In the genomic region with DNA sequence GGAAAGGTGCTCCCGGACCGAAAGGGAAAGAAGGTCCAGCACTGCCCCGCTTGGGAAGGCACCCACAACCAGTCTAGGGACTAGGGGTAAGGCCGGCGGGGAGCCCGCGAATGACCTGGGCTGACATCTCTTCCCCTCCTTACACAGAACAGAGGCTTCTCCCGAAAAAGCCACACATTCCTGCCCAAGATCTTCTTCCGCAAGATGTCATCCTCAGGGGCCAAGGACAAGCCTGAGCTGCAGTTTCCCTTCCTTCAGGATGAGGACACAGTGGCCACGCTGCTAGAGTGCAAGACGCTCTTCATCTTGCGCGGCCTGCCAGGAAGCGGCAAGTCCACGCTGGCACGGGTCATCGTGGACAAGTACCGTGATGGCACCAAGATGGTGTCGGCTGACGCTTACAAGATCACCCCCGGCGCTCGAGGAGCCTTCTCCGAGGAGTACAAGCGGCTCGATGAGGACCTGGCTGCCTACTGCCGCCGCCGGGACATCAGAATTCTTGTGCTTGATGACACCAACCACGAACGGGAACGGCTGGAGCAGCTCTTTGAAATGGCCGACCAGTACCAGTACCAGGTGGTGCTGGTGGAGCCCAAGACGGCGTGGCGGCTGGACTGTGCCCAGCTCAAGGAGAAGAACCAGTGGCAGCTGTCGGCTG, we compare ENCODE assay signal across 8 cellular contexts. TPM values are rescaled to one million over a fixed set of nuclear protein-coding genes. Genes with fewer than 3 reads are reported as not detected.
DNase-seq lines count a peak whose midpoint lies in the region; ATAC-seq and TF ChIP-seq lines count a peak whose summit lies in the region.

No MANE protein-coding gene starts in this region.

- H3K4me3 Mint-ChIP-seq in activated naive CD4-positive, alpha-beta T cell treated with anti-CD3 and anti-CD28 coated beads, Interleukin-2, amount 50 U/mL, for 24 hours = peak overlapping the region; percentile 87

- H3K9me3 Mint-ChIP-seq in activated naive CD4-positive, alpha-beta T cell treated with anti-CD3 and anti-CD28 coated beads, Interleukin-2, amount 50 U/mL, for 24 hours = no peaks in the 10 kb centered on the region

- H3K9me3 ChIP-seq in body of pancreas = no peaks in the 10 kb centered on the region
- H3K9me3 ChIP-seq in upper lobe of right lung = no peaks in the 10 kb centered on the region

- H3K4ac ChIP-seq in mesendoderm (ENCODE audit: low read depth, low read length) = no peak overlapping the region

- no peak overlapping the region for H3K23ac ChIP-seq in mesendoderm (ENCODE audit: low read length)

- H3K56ac ChIP-seq in mesendoderm (ENCODE audit: low read length) = peak overlapping the region; percentile 90

- no peak overlapping the region for H4K8ac ChIP-seq in mesendoderm (ENCODE audit: low read depth, low read length)

- no peak for TF ChIP-seq POLR2A in body of pancreas (IDR thresholded peaks at IDR 0.05)

- H3K9ac ChIP-seq in mesendoderm (ENCODE audit: low read length) = no peak overlapping the region

- 70 to 71% methylated on average over 9 to 34 of the region's 37 CpGs for WGBS in body of pancreas, 2 donors
- WGBS in mesendoderm (ENCODE audit: extremely low coverage, insufficient coverage, low lambda C conversion rate) = no CpG with 5 or more reads among the region's 37 CpGs

- H3K27ac Mint-ChIP-seq in activated naive CD4-positive, alpha-beta T cell treated with anti-CD3 and anti-CD28 coated beads, Interleukin-2, amount 50 U/mL, for 24 hours = peak overlapping the region; percentile 84

- no peak overlapping the region for H2BK5ac ChIP-seq in mesendoderm (ENCODE audit: low read length)

- H4K5ac ChIP-seq in mesendoderm (ENCODE audit: low read length) = no peak overlapping the region

- no peaks in the 10 kb centered on the region for H3K27me3 ChIP-seq in body of pancreas
- H3K27me3 ChIP-seq in mesendoderm (ENCODE audit: insufficient read depth, low read length, poor library complexity) = no peaks in the 10 kb centered on the region
- no peaks in the 10 kb centered on the region for H3K27me3 ChIP-seq in upper lobe of right lung

- H3K79me1 ChIP-seq in mesendoderm (ENCODE audit: low read length) = peaks cover 11% of the 10 kb centered on the region

- ATAC-seq in body of pancreas = no peak
- no peak for ATAC-seq in upper lobe of right lung
- no peak for ATAC-seq in GM18870 (IDR thresholded peaks at IDR 0.05; ENCODE audit: unreplicated experiment)
- ATAC-seq in GM21447 (IDR thresholded peaks at IDR 0.05; ENCODE audit: unreplicated experiment) = no peak
- no peak for ATAC-seq in left colon

- intact Hi-C loops in body of pancreas (cut with DNase I) (no loop called here), upper lobe of right lung (cut with DNase I) (loop anchor here (10.0 kb wide), 1 partner anchor 147 kb away; a partner anchor contains a TSS), left colon (cut with DNase I, micrococcal nuclease) (loop anchor here in 1 of 2 donors (10.0 kb wide), 1 partner anchor 147 kb away; a partner anchor contains a TSS)

- peaks cover 73% of the 10 kb centered on the region for H3K4me1 ChIP-seq in body of pancreas
- H3K4me1 ChIP-seq in mesendoderm (ENCODE audit: control insufficient read depth, low read depth, low read length) = peaks cover 2% of the 10 kb centered on the region
- peaks cover 16% of the 10 kb centered on the region for H3K4me1 ChIP-seq in upper lobe of right lung

- no peaks in the 10 kb centered on the region for H3K79me2 ChIP-seq in mesendoderm (ENCODE audit: control insufficient read depth, insufficient read depth, low read length)

- no peak overlapping the region for H2AK5ac ChIP-seq in mesendoderm (ENCODE audit: low read length)

- H3K36me3 ChIP-seq in body of pancreas (replicated peaks in 1 of 2; ENCODE audit: insufficient read depth in 1 of 2, low read depth in 2 of 2) (no peaks in the 10 kb centered on the region), mesendoderm (ENCODE audit: control insufficient read depth, insufficient read depth, low read length) (peaks cover 8% of the 10 kb centered on the region), upper lobe of right lung (peaks cover 30% of the 10 kb centered on the region)

- H2BK120ac ChIP-seq in mesendoderm (ENCODE audit: low read depth, low read length) = no peak overlapping the region

- H3K4me3 ChIP-seq in body of pancreas (no peak overlapping the region), mesendoderm (ENCODE audit: low read length) (no peak overlapping the region), upper lobe of right lung (peak overlapping the region; percentile 94)

- peak overlapping the region; percentile 89 to 96 (median 94) for H3K27ac ChIP-seq in body of pancreas
- no peak overlapping the region for H3K27ac ChIP-seq in mesendoderm (ENCODE audit: low read depth, low read length)
- peak overlapping the region; percentile 92 for H3K27ac ChIP-seq in upper lobe of right lung

- H3K18ac ChIP-seq in mesendoderm (ENCODE audit: low read length) = no peak overlapping the region

- no peaks in the 10 kb centered on the region for H3K27me3 Mint-ChIP-seq in activated naive CD4-positive, alpha-beta T cell treated with anti-CD3 and anti-CD28 coated beads, Interleukin-2, amount 50 U/mL, for 24 hours

- H3K4me2 ChIP-seq in mesendoderm (ENCODE audit: low read length) = no peak overlapping the region

- no peaks in the 10 kb centered on the region for H3K36me3 Mint-ChIP-seq in activated naive CD4-positive, alpha-beta T cell treated with anti-CD3 and anti-CD28 coated beads, Interleukin-2, amount 50 U/mL, for 24 hours

- no peak for DNase-seq in activated naive CD4-positive, alpha-beta T cell (lab: John Stamatoyannopoulos, UW)
- DNase-seq in body of pancreas (no peak), mesendoderm (no peak), upper lobe of right lung (no peak), left colon (no peak)

- TF ChIP-seq CTCF in body of pancreas (IDR thresholded peaks at IDR 0.05) (no peak), upper lobe of right lung (IDR thresholded peaks at IDR 0.05) (no peak)

- no peak overlapping the region for H2BK15ac ChIP-seq in mesendoderm (replicated peaks; ENCODE audit: low read depth)

- peaks cover 48% of the 10 kb centered on the region for H3K4me1 Mint-ChIP-seq in activated naive CD4-positive, alpha-beta T cell treated with anti-CD3 and anti-CD28 coated beads, Interleukin-2, amount 50 U/mL, for 24 hours

RNA-seq across cellular contexts. Expression of a gene that starts 1.5 kb away (rescaled TPM):
- total RNA-seq in body of pancreas = 10 to 100 TPM; 36.3 to 70.2 TPM
- 21.5 TPM for polyA plus RNA-seq in mesendoderm (2013, experiment 1 of 2)
- polyA plus RNA-seq in mesendoderm (2013, experiment 2 of 2) = 21.6 TPM
- total RNA-seq in upper lobe of right lung = 51.1 TPM
- 10 to 100 TPM; 45.6 to 53.6 TPM for total RNA-seq in left colon

RNA-seq across cellular contexts. Expression of a gene that starts 37.6 kb away (rescaled TPM):
- total RNA-seq in body of pancreas (under 1 TPM; 0.26 to 0.66 TPM), upper lobe of right lung (1.0 TPM), left colon (under 1 TPM; 0.12 to 0.20 TPM)
- polyA plus RNA-seq in mesendoderm (2013, experiment 1 of 2) = 0.63 TPM
- 0.94 TPM for polyA plus RNA-seq in mesendoderm (2013, experiment 2 of 2)

RNA-seq across cellular contexts. Expression of a gene that starts 49.2 kb away (rescaled TPM):
- total RNA-seq in body of pancreas (10 to 100 TPM; 32.4 to 43.5 TPM), upper lobe of right lung (75.9 TPM), left colon (10 to 100 TPM; 76.5 to 84.6 TPM)
- 157 TPM for polyA plus RNA-seq in mesendoderm (2013, experiment 1 of 2)
- polyA plus RNA-seq in mesendoderm (2013, experiment 2 of 2) = 150 TPM

RNA-seq across cellular contexts. Expression of a gene that starts 49.3 kb away (rescaled TPM):
- total RNA-seq in body of pancreas (10 to 100 TPM; 39.2 to 59.0 TPM), upper lobe of right lung (112 TPM), left colon (100 to 1,000 TPM in 1 of 2 donors, 10 to 100 TPM in 1; 88.2 to 125 TPM)
- polyA plus RNA-seq in mesendoderm (2013, experiment 1 of 2) = 188 TPM
- polyA plus RNA-seq in mesendoderm (2013, experiment 2 of 2) = 192 TPM

RNA-seq across cellular contexts. Expression of a gene that starts 51.8 kb away (rescaled TPM):
- total RNA-seq in body of pancreas (10 to 100 TPM; 17.1 to 19.2 TPM), upper lobe of right lung (28.8 TPM), left colon (10 to 100 TPM; 29.4 to 31.9 TPM)
- polyA plus RNA-seq in mesendoderm (2013, experiment 1 of 2) = 43.6 TPM
- 42.4 TPM for polyA plus RNA-seq in mesendoderm (2013, experiment 2 of 2)
